In the genomic region with DNA sequence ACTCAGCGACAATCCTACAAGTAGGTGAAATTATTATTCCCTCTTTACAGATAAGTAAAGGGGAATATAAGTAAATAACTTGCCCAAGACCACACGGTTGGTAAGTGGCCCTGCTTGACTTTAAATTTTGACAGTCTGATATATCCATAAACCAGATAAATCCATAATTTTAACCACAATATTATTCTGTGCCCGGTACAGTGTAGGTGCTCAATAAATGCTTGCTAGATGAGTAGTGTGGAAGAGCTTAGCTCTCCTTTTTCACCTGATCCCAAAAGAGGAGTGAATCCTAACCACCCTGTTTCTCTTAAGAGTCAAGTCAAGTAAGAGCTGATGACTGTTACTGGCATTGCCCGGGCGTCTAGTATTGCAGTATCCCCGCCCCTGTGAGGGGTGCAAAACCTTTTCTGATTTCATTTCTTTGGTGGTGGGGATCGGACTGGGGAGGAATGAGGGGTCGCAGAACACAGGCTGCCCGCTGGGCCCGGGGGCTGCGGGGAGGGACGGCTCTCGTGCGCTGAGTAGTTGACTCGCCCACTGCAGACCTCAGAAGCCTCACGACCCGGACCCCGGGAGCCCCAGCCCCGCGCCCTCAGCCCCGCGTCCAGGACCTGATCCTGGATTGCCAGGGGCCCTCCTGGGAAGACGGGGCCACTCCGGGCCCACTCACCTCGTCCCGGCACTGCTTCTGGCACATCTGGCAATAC, we compare ENCODE assay signal across 8 cellular contexts. TPM values are rescaled to one million over a fixed set of nuclear protein-coding genes. Genes with fewer than 3 reads are reported as not detected.
DNase-seq lines count a peak whose midpoint lies in the region; ATAC-seq lines count a peak whose summit lies in the region.

No MANE protein-coding gene starts in this region.

- no peak overlapping the region for H3K27ac Mint-ChIP-seq in CD8-positive, alpha-beta memory T cell

- no peaks in the 10 kb centered on the region for H3K27me3 Mint-ChIP-seq in CD8-positive, alpha-beta memory T cell

- H3K4me3 ChIP-seq in CD8-positive, alpha-beta memory T cell (ENCODE audit: low read length): peak overlapping the region; percentile 86
- peak overlapping the region; percentile 96 for H3K4me3 ChIP-seq in mononuclear cell (ENCODE audit: low read length)

- no peaks in the 10 kb centered on the region for H3K27me3 ChIP-seq in CD8-positive, alpha-beta memory T cell (ENCODE audit: insufficient read depth, low read length, poor library complexity, severe bottlenecking)
- no peaks in the 10 kb centered on the region for H3K27me3 ChIP-seq in mononuclear cell (ENCODE audit: insufficient read depth, low read length)

- H3K36me3 ChIP-seq in CD8-positive, alpha-beta memory T cell (ENCODE audit: insufficient read depth, low read length): no peaks in the 10 kb centered on the region

- H3K4me3 Mint-ChIP-seq in CD8-positive, alpha-beta memory T cell: no peak overlapping the region

- H3K9me3 ChIP-seq in CD8-positive, alpha-beta memory T cell (ENCODE audit: low read length): no peaks in the 10 kb centered on the region
- H3K9me3 ChIP-seq in mononuclear cell (ENCODE audit: low read depth, low read length): no peaks in the 10 kb centered on the region

- H3K4me1 Mint-ChIP-seq in CD8-positive, alpha-beta memory T cell: peaks cover 61 to 68% (median 66%) of the 10 kb centered on the region in 3 donors

- no peak for DNase-seq in CD8-positive, alpha-beta memory T cell
- DNase-seq in HuH-7 (ENCODE audit: low spot score): peak; percentile 20
- no peak for DNase-seq in HK-2 (ENCODE audit: unreplicated experiment)
- DNase-seq in NCI-H524 treated with DMSO at 0.1 percent for 48 hours (lab: John Stamatoyannopoulos, UW): no peak
- no peak for DNase-seq in NCI-H2196 treated with DMSO at 0.1 percent for 48 hours (lab: John Stamatoyannopoulos, UW; ENCODE audit: unreplicated experiment)

- CTCF ChIA-PET in CD8-positive, alpha-beta memory T cell (lab: Charles Lee): interaction anchor here (1.1 to 1.9 kb wide), 3 partner anchors 9 to 262 kb away, joined by 3 to 12 read pairs (median 4); a partner anchor contains a TSS

- H3K9me3 Mint-ChIP-seq in CD8-positive, alpha-beta memory T cell: no peaks in the 10 kb centered on the region

- H3K27ac ChIP-seq in CD8-positive, alpha-beta memory T cell (ENCODE audit: low read depth, low read length): peak overlapping the region; percentile 77
- H3K27ac ChIP-seq in cingulate gyrus (ENCODE audit: low read depth, low read length): peak overlapping the region; percentile 50

- H3K4me1 ChIP-seq in CD8-positive, alpha-beta memory T cell (ENCODE audit: insufficient read depth, low read length): peaks cover 43% of the 10 kb centered on the region
- H3K4me1 ChIP-seq in mononuclear cell (ENCODE audit: insufficient read depth, low read length): peaks cover 46% of the 10 kb centered on the region

- peaks cover 0 to 33% (median 8%) of the 10 kb centered on the region in 3 donors for H3K36me3 Mint-ChIP-seq in CD8-positive, alpha-beta memory T cell

- ATAC-seq in GM21423 (IDR thresholded peaks at IDR 0.05; ENCODE audit: unreplicated experiment): peak; percentile 6

- POLR2A ChIA-PET in CD8-positive, alpha-beta memory T cell (lab: Charles Lee): interaction anchor here (0.5 to 2.2 kb wide), 3 partner anchors 10 to 1898 kb away, joined by 3 to 39 read pairs (median 4); a partner anchor contains a TSS

RNA-seq across cellular contexts. Expression of a gene that starts 0.5 kb away (rescaled TPM):
- 10 to 100 TPM; 15.4 to 17.7 TPM for total RNA-seq in CD8-positive, alpha-beta memory T cell
- 4.8 TPM for polyA plus RNA-seq in CD8-positive, alpha-beta memory T cell
- 7.9 TPM for total RNA-seq in mononuclear cell

RNA-seq across cellular contexts. Expression of a gene that starts 0.7 kb away (rescaled TPM):
- 100 to 1,000 TPM; 272 to 309 TPM for total RNA-seq in CD8-positive, alpha-beta memory T cell
- 370 TPM for polyA plus RNA-seq in CD8-positive, alpha-beta memory T cell
- 303 TPM for total RNA-seq in mononuclear cell

RNA-seq across cellular contexts. Expression of a gene that starts 31.0 kb away (rescaled TPM):
- 10 to 100 TPM; 22.5 to 22.6 TPM for total RNA-seq in CD8-positive, alpha-beta memory T cell
- polyA plus RNA-seq in CD8-positive, alpha-beta memory T cell: 16.9 TPM
- 6.7 TPM for total RNA-seq in mononuclear cell
